14 cellular contexts compared by ENCODE assay signal in the genomic region with DNA sequence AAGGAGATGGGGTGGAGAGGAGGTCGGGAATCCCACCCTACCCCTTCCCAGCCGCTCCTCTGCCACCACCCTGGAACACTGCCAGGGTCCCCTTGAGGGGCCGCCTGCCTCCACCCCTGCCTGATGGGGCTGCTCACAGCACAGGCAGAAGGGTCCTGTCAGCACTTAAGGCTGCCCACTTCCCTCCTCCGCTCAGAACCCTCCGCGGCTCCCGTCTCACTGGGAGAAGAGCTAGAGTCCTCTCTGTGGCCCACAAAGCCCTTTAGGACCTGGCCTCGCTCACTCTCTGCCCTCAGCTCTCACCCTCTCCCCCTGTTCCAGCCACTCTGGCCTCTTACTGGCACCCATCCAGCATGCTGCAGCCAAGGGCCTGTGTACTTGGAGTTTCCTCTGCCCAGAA. TPM values are rescaled to one million over a fixed set of nuclear protein-coding genes. Genes with fewer than 3 reads are reported as not detected.
"Had no signal": no experiment of that assay in that cellular context is flagged by ENCODE, and none has a peak within 500 bp of the region (broad histone marks: within the 10 kb centered on the region; RNA-seq: fewer than 3 reads in every experiment).

No MANE protein-coding gene starts in this region.

- H3K27me3 ChIP-seq: heart left ventricle, neutrophil, SJSA1 had no signal

- H3K4me3 Mint-ChIP-seq: activated T-helper 17 cell treated with anti-CD3 and anti-CD28 coated beads, Interleukin-2, amount 50 U/mL, for 72 hours; stimulated activated memory B cell treated with anti-CD40 and anti-IgM and Interleukin-4, amounts not matched to agents 10 μg/mL and 1 μg/mL and 100 μg/mL, for 72 hours had no signal

- H3K27ac Mint-ChIP-seq: activated T-helper 17 cell treated with anti-CD3 and anti-CD28 coated beads, Interleukin-2, amount 50 U/mL, for 72 hours; stimulated activated memory B cell treated with anti-CD40 and anti-IgM and Interleukin-4, amounts not matched to agents 10 μg/mL and 1 μg/mL and 100 μg/mL, for 72 hours had no signal

- H3K9me3 Mint-ChIP-seq: activated T-helper 17 cell treated with anti-CD3 and anti-CD28 coated beads, Interleukin-2, amount 50 U/mL, for 72 hours; stimulated activated memory B cell treated with anti-CD40 and anti-IgM and Interleukin-4, amounts not matched to agents 10 μg/mL and 1 μg/mL and 100 μg/mL, for 72 hours had no signal

- H3K27ac ChIP-seq: heart left ventricle, neutrophil, SJSA1 had no signal

- H3K9me3 ChIP-seq: heart left ventricle, neutrophil, SJSA1 had no signal

- H3K4me3 ChIP-seq: heart left ventricle, SJSA1 had no signal

- DNase-seq: activated CD4-positive, alpha-beta T cell treated with anti-CD3 and anti-CD28 coated beads for 4 hours; activated naive CD4-positive, alpha-beta T cell treated with anti-CD3 and anti-CD28 coated beads, Interleukin-2, amount 50 U/mL, for 16 hours; foreskin melanocyte; small intestine; T1000; trophoblast cell had no signal

- H3K27me3 Mint-ChIP-seq: activated T-helper 17 cell treated with anti-CD3 and anti-CD28 coated beads, Interleukin-2, amount 50 U/mL, for 72 hours; stimulated activated memory B cell treated with anti-CD40 and anti-IgM and Interleukin-4, amounts not matched to agents 10 μg/mL and 1 μg/mL and 100 μg/mL, for 72 hours had no signal

- ATAC-seq: activated T-helper 17 cell treated with anti-CD3 and anti-CD28 coated beads, Interleukin-2, amount 50 U/mL, for 72 hours; heart left ventricle; left lobe of liver; stimulated activated memory B cell treated with anti-CD40 and anti-IgM and Interleukin-4, amounts not matched to agents 10 μg/mL and 1 μg/mL and 100 μg/mL, for 72 hours had no signal

RNA-seq across cellular contexts. Expression of gene NAPSA, which starts 15.3 kb away (rescaled TPM):
- total RNA-seq: SJSA1 had no signal

RNA-seq across cellular contexts. Expression of gene SPIB, which starts 38.0 kb away (rescaled TPM):
- total RNA-seq: left lobe of liver, mesenteric fat pad, SJSA1, subcutaneous adipose tissue had no signal

RNA-seq across cellular contexts. Expression of gene KCNC3, which starts 51.6 kb away (rescaled TPM):
- total RNA-seq: SJSA1 had no signal
